Comparison of ENCODE assay signal across 1 cellular context in the genomic region with DNA sequence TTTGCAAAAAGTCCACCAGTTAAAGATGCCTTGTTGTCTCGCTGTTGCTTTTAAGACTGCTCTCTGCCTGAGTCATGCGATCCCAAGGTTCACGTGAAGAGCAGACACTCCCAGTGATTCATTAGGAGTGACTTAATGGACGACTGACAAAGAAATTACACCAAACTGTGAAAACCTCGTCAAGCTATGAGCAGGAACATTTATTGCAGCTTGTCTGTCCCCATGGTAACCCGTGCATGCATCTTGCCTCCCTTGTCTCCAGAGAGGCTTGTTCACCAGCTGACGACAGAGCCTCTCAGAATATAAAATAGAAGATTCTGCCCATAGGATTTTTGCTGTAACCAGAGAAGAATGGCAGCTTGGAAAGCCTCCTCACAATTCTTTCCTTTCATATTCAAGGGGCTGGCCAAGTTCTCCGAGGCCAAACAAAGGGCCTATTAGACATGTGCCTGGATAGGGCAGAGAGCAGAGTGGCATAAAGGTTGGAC.
TF ChIP-seq lines count a peak whose summit lies in the region.

No MANE protein-coding gene starts in this region.

TF ChIP-seq in WTC11, 78 proteins besides CTCF, POLR2A, EP300 and RAD21 (continued from another document):
- TF ChIP-seq, protein P1, sequence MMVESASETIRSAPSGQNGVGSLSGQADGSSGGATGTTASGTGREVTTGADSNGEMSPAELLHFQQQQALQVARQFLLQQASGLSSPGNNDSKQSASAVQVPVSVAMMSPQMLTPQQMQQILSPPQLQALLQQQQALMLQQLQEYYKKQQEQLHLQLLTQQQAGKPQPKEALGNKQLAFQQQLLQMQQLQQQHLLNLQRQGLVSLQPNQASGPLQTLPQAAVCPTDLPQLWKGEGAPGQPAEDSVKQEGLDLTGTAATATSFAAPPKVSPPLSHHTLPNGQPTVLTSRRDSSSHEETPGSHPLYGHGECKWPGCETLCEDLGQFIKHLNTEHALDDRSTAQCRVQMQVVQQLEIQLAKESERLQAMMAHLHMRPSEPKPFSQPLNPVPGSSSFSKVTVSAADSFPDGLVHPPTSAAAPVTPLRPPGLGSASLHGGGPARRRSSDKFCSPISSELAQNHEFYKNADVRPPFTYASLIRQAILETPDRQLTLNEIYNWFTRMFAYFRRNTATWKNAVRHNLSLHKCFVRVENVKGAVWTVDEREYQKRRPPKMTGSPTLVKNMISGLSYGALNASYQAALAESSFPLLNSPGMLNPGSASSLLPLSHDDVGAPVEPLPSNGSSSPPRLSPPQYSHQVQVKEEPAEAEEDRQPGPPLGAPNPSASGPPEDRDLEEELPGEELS (CRISPR knock-in tag; IDR thresholded peaks at IDR 0.05), result no peak
- TF ChIP-seq, protein P2, sequence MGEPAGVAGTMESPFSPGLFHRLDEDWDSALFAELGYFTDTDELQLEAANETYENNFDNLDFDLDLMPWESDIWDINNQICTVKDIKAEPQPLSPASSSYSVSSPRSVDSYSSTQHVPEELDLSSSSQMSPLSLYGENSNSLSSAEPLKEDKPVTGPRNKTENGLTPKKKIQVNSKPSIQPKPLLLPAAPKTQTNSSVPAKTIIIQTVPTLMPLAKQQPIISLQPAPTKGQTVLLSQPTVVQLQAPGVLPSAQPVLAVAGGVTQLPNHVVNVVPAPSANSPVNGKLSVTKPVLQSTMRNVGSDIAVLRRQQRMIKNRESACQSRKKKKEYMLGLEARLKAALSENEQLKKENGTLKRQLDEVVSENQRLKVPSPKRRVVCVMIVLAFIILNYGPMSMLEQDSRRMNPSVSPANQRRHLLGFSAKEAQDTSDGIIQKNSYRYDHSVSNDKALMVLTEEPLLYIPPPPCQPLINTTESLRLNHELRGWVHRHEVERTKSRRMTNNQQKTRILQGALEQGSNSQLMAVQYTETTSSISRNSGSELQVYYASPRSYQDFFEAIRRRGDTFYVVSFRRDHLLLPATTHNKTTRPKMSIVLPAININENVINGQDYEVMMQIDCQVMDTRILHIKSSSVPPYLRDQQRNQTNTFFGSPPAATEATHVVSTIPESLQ (CRISPR knock-in tag; IDR thresholded peaks at IDR 0.05), result no peak
